In the genomic region with DNA sequence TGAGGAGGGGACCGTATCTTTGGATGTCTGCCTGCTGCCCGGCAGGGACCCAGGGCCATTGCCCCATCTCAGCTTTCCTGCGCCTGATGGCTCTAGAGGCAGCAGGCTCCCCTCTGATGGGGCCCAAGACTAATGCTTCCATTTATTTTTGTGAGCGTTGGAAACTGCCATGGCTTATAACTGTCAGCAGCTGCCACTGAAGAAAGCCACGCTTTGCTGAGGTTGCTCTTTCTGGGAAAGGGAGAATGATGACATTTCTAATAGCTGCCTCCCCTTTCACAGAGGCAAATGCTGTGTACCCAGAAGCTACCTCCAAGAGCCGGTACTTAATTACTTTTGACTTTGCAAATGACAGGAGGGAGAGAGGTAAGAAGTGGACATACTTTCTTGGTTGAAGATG, we compare ENCODE assay signal across 18 cellular contexts.
DNase-seq lines count a peak whose midpoint lies in the region; ATAC-seq, FAIRE-seq and TF ChIP-seq lines count a peak whose summit lies in the region.
"Had no signal": no experiment of that assay in that cellular context is flagged by ENCODE, and none has a peak within 500 bp of the region (broad histone marks: within the 10 kb centered on the region; RNA-seq: fewer than 3 reads in every experiment).

No MANE protein-coding gene starts in this region.

- in situ Hi-C loops in HepG2 (cut with HindIII; ENCODE audit: extremely low pct_ligation_motif_present, low pct_unique_long_range_greater_than_20kb): no loop called here
- in situ Hi-C loops in K562 (cut with MboI): no loop called here

- no peak for TF ChIP-seq RAD21 in HepG2 (CRISPR knock-in tag; IDR thresholded peaks at IDR 0.05)
- no peak for TF ChIP-seq RAD21 in K562 (CRISPR knock-in tag; conservative IDR thresholded peaks at IDR 0.05 in 1 of 2, IDR thresholded peaks at IDR 0.05 in 1 of 2)
- TF ChIP-seq RAD21 in neural cell (conservative IDR thresholded peaks at IDR 0.05): no peak

- H3K79me2 ChIP-seq in HepG2 (ENCODE audit: insufficient read depth, low read length) (no peaks in the 10 kb centered on the region), K562 (ENCODE audit: control insufficient read depth, insufficient read depth, low read length) (no peaks in the 10 kb centered on the region), neural cell (replicated peaks; ENCODE audit: insufficient read depth, low read length) (no peaks in the 10 kb centered on the region)

- H3K27me3 ChIP-seq in HepG2 (ENCODE audit: control insufficient read depth in 1 of 2, insufficient read depth in 2 of 2, low read length in 2 of 2) (peaks cover 3 to 27% of the 10 kb centered on the region in 2 experiments; a peak in 4 of 5 replicates), right lobe of liver (no peaks in the 10 kb centered on the region), K562 (ENCODE audit: control insufficient read depth in 2 of 2, insufficient read depth in 2 of 2, low read length in 2 of 2) (peaks cover 5 to 14% of the 10 kb centered on the region in 2 experiments; a peak in 2 of 5 replicates), neural cell (ENCODE audit: insufficient read depth, low read depth, low read length) (no peaks in the 10 kb centered on the region)

- no peak for DNase-seq in HepG2 (ENCODE audit: low spot score)
- no peak for DNase-seq in right lobe of liver
- DNase-seq in K562 (ENCODE audit: extremely low read depth in 1 of 4, low spot score in 3 of 4): no peak
- no peak for DNase-seq in stimulated activated CD4-positive, alpha-beta T cell treated with anti-CD3 and anti-CD28 coated beads, Interleukin-12 subunit alpha, Interleukin-12 subunit beta, amount 100 ng/mL, for 4 hours
- DNase-seq in cortex of kidney (lab: John Stamatoyannopoulos, UW): no peak
- no peak for DNase-seq in CD1c-positive myeloid dendritic cell (ENCODE audit: extremely low spot score)
- DNase-seq: AML-193; CD4-positive, alpha-beta memory T cell; DMS79 treated with DMSO at 0.1 percent for 48 hours; EL; GOT3; H7; HFFc6 had no signal

- TF ChIP-seq EP300 in HepG2 (IDR thresholded peaks at IDR 0.05; ENCODE audit: low read depth in 2 of 2, low read length in 2 of 2) (no peak), HepG2 (CRISPR knock-in tag; IDR thresholded peaks at IDR 0.05; ENCODE audit: borderline replicate concordance) (no peak), K562 (IDR thresholded peaks at IDR 0.05; ENCODE audit: low read length) (no peak), neural cell (conservative IDR thresholded peaks at IDR 0.05; ENCODE audit: poor library complexity, severe bottlenecking) (peak; percentile 45)

- POLR2A ChIA-PET in HepG2 (lab: Yijun Ruan, JAX) (no interaction called here), K562 (lab: Yijun Ruan, JAX) (no interaction called here)

- H3K27ac ChIP-seq in HepG2 (ENCODE audit: extremely low read length, insufficient read depth, low read length) (no peak overlapping the region), right lobe of liver (no peak overlapping the region), K562 (ENCODE audit: extremely low read depth, low read depth, low read length) (no peak overlapping the region), neural cell (ENCODE audit: low read length) (peak overlapping the region; percentile 8)
- H3K27ac ChIP-seq: C4-2B had no signal

- H3K9me2 ChIP-seq in neural cell (ENCODE audit: insufficient read depth, low read length): no peaks in the 10 kb centered on the region

- TF ChIP-seq POLR2A in HepG2 (IDR thresholded peaks at IDR 0.05; ENCODE audit: insufficient read depth in 1 of 2, low read depth in 2 of 2, low read length in 2 of 2) (no peak), right lobe of liver (IDR thresholded peaks at IDR 0.05) (no peak), K562 (conservative IDR thresholded peaks at IDR 0.05) (no peak)

- H3K9me1 ChIP-seq in K562 (ENCODE audit: control insufficient read depth, insufficient read depth, low read length): no peaks in the 10 kb centered on the region

- 18% methylated on average over 6 of the region's 6 CpGs for WGBS in HepG2 (ENCODE audit: low lambda C conversion rate)
- 67% methylated on average over 5 of the region's 6 CpGs for WGBS in right lobe of liver (ENCODE audit: insufficient coverage, low coverage, low lambda C conversion rate, missing lambda C conversion rate)
- 0% methylated on average over 6 of the region's 6 CpGs for WGBS in K562 (ENCODE audit: insufficient coverage, low coverage, missing lambda C conversion rate)

- TF ChIP-seq CTCF in HepG2 (CRISPR knock-in tag; IDR thresholded peaks at IDR 0.05) (no peak), right lobe of liver (IDR thresholded peaks at IDR 0.05) (no peak), K562 (IDR thresholded peaks at IDR 0.05 in 2 of 3, conservative IDR thresholded peaks at IDR 0.05 in 1 of 3; ENCODE audit: insufficient read depth in 2 of 3, low read depth in 1 of 3, low read length in 3 of 3) (no peak), neural cell (IDR thresholded peaks at IDR 0.05; ENCODE audit: poor library complexity, severe bottlenecking) (no peak)

- intact Hi-C loops in HepG2 (cut with micrococcal nuclease; ENCODE audit: unreplicated experiment) (no loop called here), right lobe of liver (cut with DNase I) (no loop called here), K562 (cut with micrococcal nuclease) (no loop called here)

- H3K4me1 ChIP-seq in HepG2 (ENCODE audit: insufficient read depth, low read length) (no peaks in the 10 kb centered on the region), right lobe of liver (no peaks in the 10 kb centered on the region), K562 (replicated peaks in 1 of 2; ENCODE audit: control insufficient read depth in 2 of 2, insufficient read depth in 2 of 2, low read length in 2 of 2) (no peaks in the 10 kb centered on the region)

- no peak overlapping the region for H3K4me2 ChIP-seq in HepG2 (ENCODE audit: low read depth, low read length)
- no peak overlapping the region for H3K4me2 ChIP-seq in K562 (ENCODE audit: insufficient read depth, low read length)
- H3K4me2 ChIP-seq in neural cell (ENCODE audit: low read length): no peak overlapping the region

- H3K9me3 ChIP-seq in HepG2 (ENCODE audit: low read length) (no peaks in the 10 kb centered on the region), right lobe of liver (no peaks in the 10 kb centered on the region), K562 (replicated peaks; ENCODE audit: control insufficient read depth, insufficient read depth, low read depth, low read length) (no peaks in the 10 kb centered on the region), neural cell (ENCODE audit: low read length) (no peaks in the 10 kb centered on the region)

- H3F3A ChIP-seq in neural cell (ENCODE audit: insufficient read depth, low read length, poor library complexity, severe bottlenecking): no peaks in the 10 kb centered on the region

- H3K9ac ChIP-seq in HepG2 (ENCODE audit: insufficient read depth, low read depth, low read length): no peak overlapping the region
- no peak overlapping the region for H3K9ac ChIP-seq in K562 (ENCODE audit: insufficient read depth in 1 of 2, low read depth in 2 of 2, low read length in 2 of 2)
- no peak overlapping the region for H3K9ac ChIP-seq in neural cell (ENCODE audit: low read length)

- no peak overlapping the region for H2AFZ ChIP-seq in HepG2 (ENCODE audit: low read length)
- H2AFZ ChIP-seq in K562 (ENCODE audit: low read depth, low read length): no peak overlapping the region
- H2AFZ ChIP-seq in neural cell (ENCODE audit: low read depth, low read length): no peak overlapping the region

- no peaks in the 10 kb centered on the region for H4K20me1 ChIP-seq in HepG2 (ENCODE audit: insufficient read depth, low read length)
- H4K20me1 ChIP-seq in K562 (replicated peaks; ENCODE audit: control insufficient read depth, insufficient read depth, low read length): no peaks in the 10 kb centered on the region
- no peaks in the 10 kb centered on the region for H4K20me1 ChIP-seq in neural cell (ENCODE audit: insufficient read depth)

- no peak overlapping the region for H3K4me3 ChIP-seq in HepG2 (replicated peaks in 1 of 3; ENCODE audit: insufficient read depth in 1 of 3, low read depth in 2 of 3, low read length in 3 of 3)
- no peak overlapping the region for H3K4me3 ChIP-seq in right lobe of liver
- no peak overlapping the region for H3K4me3 ChIP-seq in K562
- no peak overlapping the region for H3K4me3 ChIP-seq in neural cell (ENCODE audit: low read length)
- H3K4me3 ChIP-seq: GM12878 had no signal

- FAIRE-seq in HepG2 (lab: Jason Lieb, UNC) (no peak), K562 (lab: Jason Lieb, UNC) (no peak)
- FAIRE-seq: GM12878, HTR-8/SVneo had no signal

- no peak; the same call in 2 of the 3 replicates for ATAC-seq in HepG2
- ATAC-seq in right lobe of liver: no peak
- ATAC-seq in K562: no peak
- ATAC-seq: GM12878, HCT116 had no signal

- H3K36me3 ChIP-seq in HepG2 (replicated peaks in 1 of 2; ENCODE audit: control insufficient read depth in 1 of 2, insufficient read depth in 2 of 2, low read length in 2 of 2): no peaks in the 10 kb centered on the region
- no peaks in the 10 kb centered on the region for H3K36me3 ChIP-seq in right lobe of liver
- no peaks in the 10 kb centered on the region for H3K36me3 ChIP-seq in K562 (ENCODE audit: control insufficient read depth, insufficient read depth, low read length)
- no peaks in the 10 kb centered on the region for H3K36me3 ChIP-seq in neural cell (ENCODE audit: insufficient read depth, low read length)

- CTCF ChIA-PET in HepG2 (lab: Yijun Ruan, JAX; ENCODE audit: low intra/inter-chr PET ratio, low total read pairs): no interaction called here
- CTCF ChIA-PET in K562 (lab: Yijun Ruan, JAX; ENCODE audit: low intra/inter-chr PET ratio): no interaction called here

- BruUV-seq in HepG2 (replicated peaks; lab: Mats Ljungman, UMichigan) (no TSS peak), K562 (replicated peaks; lab: Mats Ljungman, UMichigan) (no TSS peak)

TF ChIP-seq in HepG2, 621 proteins besides CTCF, POLR2A, EP300 and RAD21 (continues in another document):
- TF ChIP-seq PHB2 (IDR thresholded peaks at IDR 0.05; ENCODE audit: partially characterized antibody) (no peak), MIXL1 (CRISPR knock-in tag; IDR thresholded peaks at IDR 0.05) (no peak), MAFK (conservative IDR thresholded peaks at IDR 0.05 in 1 of 2, IDR thresholded peaks at IDR 0.05 in 1 of 2; ENCODE audit: low read length in 2 of 2) (peak; percentile 72 to 83), MAFF (IDR thresholded peaks at IDR 0.05; ENCODE audit: low read depth, low read length) (peak; percentile 75)

TF ChIP-seq in K562, 482 proteins besides CTCF, POLR2A, EP300 and RAD21:
- TF ChIP-seq EP400 (IDR thresholded peaks at IDR 0.05) (no peak), ZNF316 (IDR thresholded peaks at IDR 0.05) (peak; percentile 12; the same call in 1 of the 2 replicates)
